Comparison of ENCODE assay signal across 32 cellular contexts in genomic region chr2:236289766-236290462, GRCh38. TPM values are rescaled to one million over a fixed set of nuclear protein-coding genes. Genes with fewer than 3 reads are reported as not detected.
"Had no signal": no experiment of that assay in that cellular context is flagged by ENCODE, and none has a peak within 500 bp of the region (broad histone marks: within the 10 kb centered on the region; RNA-seq: fewer than 3 reads in every experiment).

No MANE protein-coding gene starts in this region.

- H3K36me3 ChIP-seq: gastroesophageal sphincter, heart left ventricle, left lung, pancreas, stomach, thyroid gland had no signal

- H3K4me3 ChIP-seq: gastroesophageal sphincter, heart left ventricle, hepatocyte, left lung, pancreas, stomach, thyroid gland had no signal

- ATAC-seq: effector memory CD8-positive, alpha-beta T cell; gastroesophageal sphincter; heart left ventricle; left cardiac atrium; left lung; naive thymus-derived CD8-positive, alpha-beta T cell; pancreas; sciatic nerve; stimulated activated effector memory CD8-positive, alpha-beta T cell treated with anti-CD3 and anti-CD28 coated beads, Interleukin-12 subunit alpha, Interleukin-12 subunit beta, amount 100 ng/mL, for 72 hours had no signal

- H3K27ac ChIP-seq: gastroesophageal sphincter, heart left ventricle, hepatocyte, left lung, pancreas, stomach, thyroid gland had no signal

- DNase-seq: cortex of kidney; effector memory CD8-positive, alpha-beta T cell; foreskin fibroblast; heart left ventricle; left cardiac atrium; left lung; mesenchymal stem cell; midbrain; naive thymus-derived CD8-positive, alpha-beta T cell; nephron progenitor cell; nucleus accumbens; pancreas; retina; stimulated activated CD4-positive, alpha-beta T cell treated with anti-CD3 and anti-CD28 coated beads, Interleukin-2, amount 100 ng/mL, for 24 hours; stimulated activated CD4-positive, alpha-beta T cell treated with anti-CD3 and anti-CD28 coated beads, Interleukin-4, amount 100 ng/mL, for 24 hours; stimulated activated naive CD4-positive, alpha-beta T cell treated with Interleukin-2 at 50 U/mL for 16 hours; stomach; trophoblast cell had no signal

- H3K4me1 ChIP-seq: heart left ventricle, left lung, pancreas, stomach, thyroid gland had no signal

- H3K9me3 ChIP-seq: gastroesophageal sphincter, left lung, pancreas, thyroid gland had no signal

- FAIRE-seq: pancreas had no signal

- H3K27me3 ChIP-seq: thyroid gland had no signal

RNA-seq across cellular contexts. Expression of gene ASB18, which starts 25.7 kb away (rescaled TPM):
- total RNA-seq: dermis microvascular lymphatic vessel endothelial cell; gastroesophageal sphincter; hepatocyte; kidney epithelial cell; left lung; lower leg skin; lung microvascular endothelial cell; naive thymus-derived CD8-positive, alpha-beta T cell; pancreas; posterior vena cava; pulmonary artery endothelial cell; sciatic nerve; stomach; subcutaneous adipose tissue; temporal lobe; thyroid gland; ureter had no signal
